2 cellular contexts compared by ENCODE assay signal in genomic region chr3:117103645-117104044, GRCh38.
TF ChIP-seq lines count a peak whose summit lies in the region.

No MANE protein-coding gene starts in this region.

TF ChIP-seq in SK-N-SH, 30 proteins besides CTCF, POLR2A, EP300 and RAD21 (continued from another document):
- no peak for TF ChIP-seq PBX3 (IDR thresholded peaks at IDR 0.05)

TF ChIP-seq in SK-N-SH treated with all-trans-retinoic acid at 6 μM for 48 hours, 23 proteins besides CTCF, POLR2A, EP300 and RAD21 (continued from another document):
- TF ChIP-seq GLIS3 (CRISPR knock-in tag; IDR thresholded peaks at IDR 0.05) (no peak), ZNF70 (CRISPR knock-in tag; IDR thresholded peaks at IDR 0.05) (no peak), TOX (CRISPR knock-in tag; IDR thresholded peaks at IDR 0.05; ENCODE audit: borderline replicate concordance) (no peak), SNAI2 (CRISPR knock-in tag; IDR thresholded peaks at IDR 0.05) (no peak), BACH2 (CRISPR knock-in tag; IDR thresholded peaks at IDR 0.05; ENCODE audit: borderline replicate concordance) (no peak), ZC3H10 (CRISPR knock-in tag; IDR thresholded peaks at IDR 0.05) (no peak), TCF4 (CRISPR knock-in tag; IDR thresholded peaks at IDR 0.05; ENCODE audit: borderline replicate concordance) (no peak), PPARA (CRISPR knock-in tag; IDR thresholded peaks at IDR 0.05; ENCODE audit: borderline replicate concordance) (no peak)
